In the genomic region with DNA sequence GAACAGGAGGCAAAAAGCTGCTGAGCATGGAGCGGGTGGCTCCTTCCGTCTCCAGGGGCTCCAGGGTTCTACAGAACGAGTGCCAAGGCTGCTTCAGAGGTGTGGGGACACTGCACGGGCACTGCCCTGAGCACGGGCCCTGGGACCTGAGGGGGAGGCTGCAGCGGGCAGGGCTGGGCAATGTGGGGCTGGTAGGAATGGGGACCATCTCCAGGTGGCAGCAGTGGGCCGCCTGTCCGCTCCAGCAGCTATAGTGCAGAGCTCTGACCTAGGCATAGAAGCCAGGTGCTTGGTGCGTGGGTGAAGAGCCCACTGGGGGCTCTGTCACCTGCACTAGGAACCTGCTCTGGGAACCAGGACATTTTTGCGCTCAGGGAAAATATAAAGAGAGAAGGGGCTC, we compare ENCODE assay signal across 8 cellular contexts. TPM values are rescaled to one million over a fixed set of nuclear protein-coding genes. Genes with fewer than 3 reads are reported as not detected.
DNase-seq lines count a peak whose midpoint lies in the region; ATAC-seq and TF ChIP-seq lines count a peak whose summit lies in the region.

No MANE protein-coding gene starts in this region.

- H3K4me1 Mint-ChIP-seq in activated T-helper 2 cell treated with anti-CD3 and anti-CD28 coated beads, Interferon-gamma antibody, Interleukin-2, Interleukin-4, amounts not matched to agents 10 μg/mL and 5 μg/mL and 100 μg/mL, durations not matched to agents 14 hours and 24 hours and 36 hours (ENCODE audit: low read depth), result peaks cover 26% of the 10 kb centered on the region

- H3K27me3 ChIP-seq in suprapubic skin, result no peaks in the 10 kb centered on the region

- H3K36me3 ChIP-seq in suprapubic skin, result peaks cover 65% of the 10 kb centered on the region

- peak overlapping the region; percentile 52 for H3K27ac Mint-ChIP-seq in activated T-helper 2 cell treated with anti-CD3 and anti-CD28 coated beads, Interferon-gamma antibody, Interleukin-2, Interleukin-4, amounts not matched to agents 10 μg/mL and 5 μg/mL and 100 μg/mL, durations not matched to agents 14 hours and 24 hours and 36 hours

- no peak for TF ChIP-seq POLR2A in suprapubic skin (IDR thresholded peaks at IDR 0.05)

- DNase-seq in NCI-H146 (lab: John Stamatoyannopoulos, UW) (peak; percentile 44), NCI-H146 treated with DMSO at 0.1 percent for 48 hours (lab: John Stamatoyannopoulos, UW; ENCODE audit: unreplicated experiment) (no peak), medulla oblongata (ENCODE audit: extremely low spot score) (peak; percentile 27), suprapubic skin (ENCODE audit: low spot score in 2 of 2) (no peak), NCI-H2196 treated with DMSO at 0.1 percent for 48 hours (lab: John Stamatoyannopoulos, UW; ENCODE audit: unreplicated experiment) (no peak)
- DNase-seq in activated T-helper 2 cell treated with anti-CD3 and anti-CD28 coated beads, Interferon-gamma antibody, Interleukin-2, Interleukin-4, amounts not matched to agents 10 μg/mL and 5 μg/mL and 100 μg/mL, durations not matched to agents 14 hours and 24 hours and 36 hours (ENCODE audit: low spot score), result no peak

- H3K36me3 Mint-ChIP-seq in activated T-helper 2 cell treated with anti-CD3 and anti-CD28 coated beads, Interferon-gamma antibody, Interleukin-2, Interleukin-4, amounts not matched to agents 10 μg/mL and 5 μg/mL and 100 μg/mL, durations not matched to agents 14 hours and 24 hours and 36 hours (ENCODE audit: low read depth), result peaks cover 61% of the 10 kb centered on the region

- H3K27me3 Mint-ChIP-seq in activated T-helper 2 cell treated with anti-CD3 and anti-CD28 coated beads, Interferon-gamma antibody, Interleukin-2, Interleukin-4, amounts not matched to agents 10 μg/mL and 5 μg/mL and 100 μg/mL, durations not matched to agents 14 hours and 24 hours and 36 hours (ENCODE audit: low read depth), result no peaks in the 10 kb centered on the region

- WGBS in suprapubic skin, result 86% methylated on average over 10 of the region's 10 CpGs

- H3K4me3 Mint-ChIP-seq in activated T-helper 2 cell treated with anti-CD3 and anti-CD28 coated beads, Interferon-gamma antibody, Interleukin-2, Interleukin-4, amounts not matched to agents 10 μg/mL and 5 μg/mL and 100 μg/mL, durations not matched to agents 14 hours and 24 hours and 36 hours (ENCODE audit: low read depth), result no peak overlapping the region

- H3K4me1 ChIP-seq in suprapubic skin, result peaks cover 34% of the 10 kb centered on the region

- no peaks in the 10 kb centered on the region for H3K9me3 Mint-ChIP-seq in activated T-helper 2 cell treated with anti-CD3 and anti-CD28 coated beads, Interferon-gamma antibody, Interleukin-2, Interleukin-4, amounts not matched to agents 10 μg/mL and 5 μg/mL and 100 μg/mL, durations not matched to agents 14 hours and 24 hours and 36 hours

- H3K4me3 ChIP-seq in suprapubic skin, result no peak overlapping the region

- H3K9me3 ChIP-seq in suprapubic skin, result no peaks in the 10 kb centered on the region

- TF ChIP-seq EP300 in suprapubic skin (IDR thresholded peaks at IDR 0.05), result no peak

- ATAC-seq in HG03520 (IDR thresholded peaks at IDR 0.05; ENCODE audit: unreplicated experiment) (peak; percentile 51), GM21526 (IDR thresholded peaks at IDR 0.05; ENCODE audit: low FRiP score, unreplicated experiment) (no peak)

- TF ChIP-seq CTCF in suprapubic skin (IDR thresholded peaks at IDR 0.05), result peak in 1 of 2 donors; percentile 14

- H3K27ac ChIP-seq in suprapubic skin, result no peak overlapping the region

- intact Hi-C loops in activated T-helper 2 cell treated with anti-CD3 and anti-CD28 coated beads, Interferon-gamma antibody, Interleukin-2, Interleukin-4, amounts not matched to agents 10 μg/mL and 5 μg/mL and 100 μg/mL, durations not matched to agents 14 hours and 24 hours and 36 hours (cut with micrococcal nuclease), result no loop called here

RNA-seq across cellular contexts. Expression of gene HDAC7, which starts 22.3 kb away (rescaled TPM):
- total RNA-seq in activated T-helper 2 cell treated with anti-CD3 and anti-CD28 coated beads, Interferon-gamma antibody, Interleukin-2, Interleukin-4, amounts not matched to agents 10 μg/mL and 5 μg/mL and 100 μg/mL, durations not matched to agents 14 hours and 24 hours and 36 hours, result 251 and 253 TPM in 2 replicates
- total RNA-seq in suprapubic skin, result 100 to 1,000 TPM in 1 of 4 donors, 10 to 100 TPM in 3; 47.9 to 152 (median 76.2) TPM

RNA-seq across cellular contexts. Expression of gene SLC48A1, which starts 24.4 kb away (rescaled TPM):
- 7.3 and 7.4 TPM in 2 replicates for total RNA-seq in activated T-helper 2 cell treated with anti-CD3 and anti-CD28 coated beads, Interferon-gamma antibody, Interleukin-2, Interleukin-4, amounts not matched to agents 10 μg/mL and 5 μg/mL and 100 μg/mL, durations not matched to agents 14 hours and 24 hours and 36 hours
- total RNA-seq in suprapubic skin, result 10 to 100 TPM; 38.2 to 53.6 (median 44.7) TPM

RNA-seq across cellular contexts. Expression of gene RAPGEF3, which starts 38.8 kb away (rescaled TPM):
- 1.8 and 2.7 TPM in 2 replicates for total RNA-seq in activated T-helper 2 cell treated with anti-CD3 and anti-CD28 coated beads, Interferon-gamma antibody, Interleukin-2, Interleukin-4, amounts not matched to agents 10 μg/mL and 5 μg/mL and 100 μg/mL, durations not matched to agents 14 hours and 24 hours and 36 hours
- total RNA-seq in suprapubic skin, result 10 to 100 TPM in 3 of 4 donors, 1 to 10 TPM in 1; 9.3 to 48.9 (median 20.0) TPM

Comparison
In these comparisons a context has a peak if more than half of its experiments do, and no peak if none do; other contexts are left out.
1. DNase-seq: peak in NCI-H146 (single experiment) and medulla oblongata (single experiment); none in NCI-H146 treated with DMSO at 0.1 percent for 48 hours (single experiment), activated T-helper 2 cell treated with anti-CD3 and anti-CD28 coated beads, Interferon-gamma antibody, Interleukin-2, Interleukin-4, amounts not matched to agents 10 μg/mL and 5 μg/mL and 100 μg/mL, durations not matched to agents 14 hours and 24 hours and 36 hours (single experiment), suprapubic skin (0 of 2) and NCI-H2196 treated with DMSO at 0.1 percent for 48 hours (single experiment).